ENCODE assay signal across 20 cellular contexts in the genomic region with DNA sequence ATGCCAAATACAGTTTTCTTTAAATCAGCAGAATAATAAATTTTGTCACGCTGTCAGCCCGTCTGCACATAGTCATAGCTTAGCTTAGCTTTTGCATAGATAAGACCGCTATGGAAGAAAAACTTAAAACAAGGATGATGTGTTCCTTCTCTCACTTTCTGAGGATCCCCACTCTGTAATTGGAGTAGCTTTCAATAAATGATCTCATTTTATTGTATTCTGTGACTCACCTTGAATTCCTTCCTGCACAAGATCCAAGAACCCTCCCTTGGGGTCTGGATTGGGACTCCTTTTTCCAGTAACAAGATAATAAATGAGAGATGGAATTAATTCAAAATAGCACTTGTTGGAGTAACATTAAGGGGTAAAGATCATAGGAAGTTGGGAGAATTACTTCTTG.
"Had no signal": no experiment of that assay in that cellular context is flagged by ENCODE, and none has a peak within 500 bp of the region (broad histone marks: within the 10 kb centered on the region; RNA-seq: fewer than 3 reads in every experiment).

No MANE protein-coding gene starts in this region.

- H3K27ac ChIP-seq: RWPE1, SJCRH30, SK-N-MC had no signal

- H3K9me3 ChIP-seq: MG63, SJCRH30 had no signal

- H3K36me3 ChIP-seq: MG63, SJCRH30 had no signal

- H3K4me3 ChIP-seq: MG63, SJCRH30, SK-N-MC had no signal

- ATAC-seq: Panc1, Right ventricle myocardium inferior had no signal

- DNase-seq: KBM-7, MG63, NCI-H1092, NCI-H1105 treated with DMSO at 0.1 percent for 48 hours, NCI-H1417 treated with DMSO at 0.1 percent for 48 hours, NCI-H146, NCI-H1694 treated with DMSO at 0.1 percent for 48 hours, NCI-H1930, NCI-H2081, NCI-H2107, NCI-H2171 treated with DMSO at 0.1 percent for 48 hours, NCI-H345, NCI-H524, NCI-H774, SHP77 treated with DMSO at 0.1 percent for 48 hours, SJCRH30 had no signal

- H3K4me1 ChIP-seq: SJCRH30 had no signal

- H3K27me3 ChIP-seq: MG63 had no signal
